In genomic region chr2:239072786-239073185, GRCh38 we compare ENCODE assay signal across 28 cellular contexts.
"Had no signal": no experiment of that assay in that cellular context is flagged by ENCODE, and none has a peak within 500 bp of the region (broad histone marks: within the 10 kb centered on the region; RNA-seq: fewer than 3 reads in every experiment).

No MANE protein-coding gene starts in this region.

- H3K4me1 Mint-ChIP-seq: stimulated activated effector memory CD8-positive, alpha-beta T cell treated with anti-CD3 and anti-CD28 coated beads, Interleukin-12 subunit alpha, Interleukin-12 subunit beta, amount 100 ng/mL, for 72 hours had no signal

- H3K4me1 ChIP-seq: suprapubic skin, testis, thyroid gland, upper lobe of left lung, upper lobe of right lung, uterus, vagina had no signal

- H3K27ac ChIP-seq: stomach, suprapubic skin, testis, thoracic aorta, thyroid gland, tibial artery, tibial nerve, transverse colon, upper lobe of left lung, upper lobe of right lung, uterus, vagina had no signal

- H3K4me3 Mint-ChIP-seq: stimulated activated effector memory CD8-positive, alpha-beta T cell treated with anti-CD3 and anti-CD28 coated beads, Interleukin-12 subunit alpha, Interleukin-12 subunit beta, amount 100 ng/mL, for 72 hours; stimulated activated memory B cell treated with anti-CD40 and anti-IgM and Interleukin-4, amounts not matched to agents 10 μg/mL and 1 μg/mL and 100 μg/mL, for 72 hours; stimulated activated naive B cell treated with anti-CD40 and anti-IgM and Interleukin-4, amounts not matched to agents 10 μg/mL and 1 μg/mL and 100 μg/mL, for 72 hours; stimulated activated naive CD8-positive, alpha-beta T cell treated with anti-CD3 and anti-CD28 coated beads, Interleukin-15, amount 100 ng/mL, for 72 hours; stimulated activated naive CD8-positive, alpha-beta T cell treated with anti-CD3 and anti-CD28 coated beads, Interleukin-15, Interleukin-2, amounts not matched to agents 100 ng/mL and 50 ng/mL, for 24 hours; type B pancreatic cell had no signal

- ATAC-seq: stimulated activated effector memory CD8-positive, alpha-beta T cell treated with anti-CD3 and anti-CD28 coated beads, Interleukin-12 subunit alpha, Interleukin-12 subunit beta, amount 100 ng/mL, for 72 hours; stimulated activated memory B cell treated with anti-CD40 and anti-IgM and Interleukin-4, amounts not matched to agents 10 μg/mL and 1 μg/mL and 100 μg/mL, for 72 hours; stimulated activated naive B cell treated with anti-CD40 and anti-IgM and Interleukin-4, amounts not matched to agents 10 μg/mL and 1 μg/mL and 100 μg/mL, for 72 hours; stimulated activated naive CD8-positive, alpha-beta T cell treated with anti-CD3 and anti-CD28 coated beads, Interleukin-15, amount 100 ng/mL, for 72 hours; stimulated activated naive CD8-positive, alpha-beta T cell treated with anti-CD3 and anti-CD28 coated beads, Interleukin-15, Interleukin-2, amounts not matched to agents 100 U/mL and 50 U/mL, for 24 hours; upper lobe of right lung had no signal

- H3K36me3 ChIP-seq: uterus had no signal

- H3K9me3 ChIP-seq: stomach, suprapubic skin, testis, thoracic aorta, thyroid gland, tibial artery, tibial nerve, transverse colon, upper lobe of left lung, upper lobe of right lung, uterus, vagina had no signal

- H3K4me3 ChIP-seq: stomach, suprapubic skin, testis, thoracic aorta, thyroid gland, tibial artery, tibial nerve, transverse colon, upper lobe of left lung, upper lobe of right lung, uterus, vagina had no signal

- DNase-seq: stimulated activated CD4-positive, alpha-beta T cell treated with anti-CD3 and anti-CD28 coated beads, Interleukin-2, amount 100 ng/mL, for 48 hours; stimulated activated CD4-positive, alpha-beta T cell treated with anti-CD3 and anti-CD28 coated beads, Interleukin-4, amount 100 ng/mL, for 1 hour; stimulated activated CD4-positive, alpha-beta T cell treated with anti-CD3 and anti-CD28 coated beads, Interleukin-4, amount 100 ng/mL, for 24 hours; stimulated activated CD4-positive, alpha-beta T cell treated with anti-CD3 and anti-CD28 coated beads, Interleukin-4, amount 100 ng/mL, for 4 hours; stimulated activated CD8-positive, alpha-beta memory T cell treated with anti-CD3 and anti-CD28 coated beads, Interleukin-4, amount 100 ng/mL, for 48 hours; stimulated activated naive B cell treated with anti-CD40 and anti-IgM and Interleukin-4, amounts not matched to agents 10 μg/mL and 1 μg/mL and 100 μg/mL, for 72 hours; stimulated activated naive CD4-positive, alpha-beta T cell; stimulated activated naive CD4-positive, alpha-beta T cell treated with Interleukin-2 at 50 U/mL for 16 hours; stimulated activated naive CD8-positive, alpha-beta T cell treated with anti-CD3 and anti-CD28 coated beads, Interleukin-15, amount 100 ng/mL, for 72 hours; stimulated activated naive CD8-positive, alpha-beta T cell treated with anti-CD3 and anti-CD28 coated beads, Interleukin-15, Interleukin-2, amounts not matched to agents 100 U/mL and 50 U/mL, for 24 hours; stomach; substantia nigra; testis; thyroid gland; tibial artery; transverse colon; trophoblast cell; upper lobe of left lung; upper lobe of right lung; uterus had no signal

- H3K27me3 ChIP-seq: stomach, suprapubic skin, testis, thyroid gland, tibial artery, tibial nerve, transverse colon, upper lobe of left lung, upper lobe of right lung, uterus, vagina had no signal

- H3K27me3 Mint-ChIP-seq: stimulated activated memory B cell treated with anti-CD40 and anti-IgM and Interleukin-4, amounts not matched to agents 10 μg/mL and 1 μg/mL and 100 μg/mL, for 72 hours; stimulated activated naive B cell treated with anti-CD40 and anti-IgM and Interleukin-4, amounts not matched to agents 10 μg/mL and 1 μg/mL and 100 μg/mL, for 72 hours; stimulated activated naive CD8-positive, alpha-beta T cell treated with anti-CD3 and anti-CD28 coated beads, Interleukin-15, amount 100 ng/mL, for 72 hours; stimulated activated naive CD8-positive, alpha-beta T cell treated with anti-CD3 and anti-CD28 coated beads, Interleukin-15, Interleukin-2, amounts not matched to agents 100 ng/mL and 50 ng/mL, for 24 hours; type B pancreatic cell had no signal

- H3K9me3 Mint-ChIP-seq: stimulated activated effector memory CD8-positive, alpha-beta T cell treated with anti-CD3 and anti-CD28 coated beads, Interleukin-12 subunit alpha, Interleukin-12 subunit beta, amount 100 ng/mL, for 72 hours; stimulated activated memory B cell treated with anti-CD40 and anti-IgM and Interleukin-4, amounts not matched to agents 10 μg/mL and 1 μg/mL and 100 μg/mL, for 72 hours; stimulated activated naive CD8-positive, alpha-beta T cell treated with anti-CD3 and anti-CD28 coated beads, Interleukin-15, amount 100 ng/mL, for 72 hours; stimulated activated naive CD8-positive, alpha-beta T cell treated with anti-CD3 and anti-CD28 coated beads, Interleukin-15, Interleukin-2, amounts not matched to agents 100 ng/mL and 50 ng/mL, for 24 hours; type B pancreatic cell had no signal

- H3K27ac Mint-ChIP-seq: stimulated activated effector memory CD8-positive, alpha-beta T cell treated with anti-CD3 and anti-CD28 coated beads, Interleukin-12 subunit alpha, Interleukin-12 subunit beta, amount 100 ng/mL, for 72 hours; stimulated activated memory B cell treated with anti-CD40 and anti-IgM and Interleukin-4, amounts not matched to agents 10 μg/mL and 1 μg/mL and 100 μg/mL, for 72 hours; stimulated activated naive B cell treated with anti-CD40 and anti-IgM and Interleukin-4, amounts not matched to agents 10 μg/mL and 1 μg/mL and 100 μg/mL, for 72 hours; stimulated activated naive CD8-positive, alpha-beta T cell treated with anti-CD3 and anti-CD28 coated beads, Interleukin-15, Interleukin-2, amounts not matched to agents 100 ng/mL and 50 ng/mL, for 24 hours; type B pancreatic cell had no signal
